ENCODE assay signal across 17 cellular contexts in the genomic region with DNA sequence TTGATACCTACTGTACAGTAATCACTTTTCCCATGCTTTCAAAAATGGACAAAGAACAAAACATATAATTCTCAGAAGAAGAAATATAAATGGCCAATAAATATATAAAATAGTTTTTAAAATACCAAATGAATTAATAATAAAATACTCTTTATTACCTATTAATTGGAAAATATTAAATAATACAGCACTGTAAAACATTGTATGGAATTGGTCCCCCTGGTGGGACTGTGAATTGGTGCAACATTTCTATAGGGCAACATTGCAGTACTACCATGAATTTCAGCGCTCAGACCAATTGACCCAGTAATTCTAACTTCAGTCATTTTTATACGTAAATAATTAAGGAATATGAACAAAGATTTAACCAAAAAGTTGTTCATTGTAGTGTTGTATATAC.
DNase-seq lines count a peak whose midpoint lies in the region; ATAC-seq and TF ChIP-seq lines count a peak whose summit lies in the region.
"Had no signal": no experiment of that assay in that cellular context is flagged by ENCODE, and none has a peak within 500 bp of the region (broad histone marks: within the 10 kb centered on the region; RNA-seq: fewer than 3 reads in every experiment).

No MANE protein-coding gene starts in this region.

- H3K9me3 ChIP-seq in BE2C = no peaks in the 10 kb centered on the region
- H3K9me3 ChIP-seq in Loucy (ENCODE audit: insufficient read depth, low read depth, low read length) = no peaks in the 10 kb centered on the region
- H3K9me3 ChIP-seq in endodermal cell (ENCODE audit: control insufficient read depth, low read length) = peaks cover 11% of the 10 kb centered on the region
- H3K9me3 ChIP-seq: HAP-1, right lobe of liver, testis had no signal

- H3K4me1 ChIP-seq in BE2C (no peaks in the 10 kb centered on the region), Loucy (ENCODE audit: insufficient read depth, low read length, poor library complexity, severe bottlenecking) (peaks cover 16% of the 10 kb centered on the region), endodermal cell (ENCODE audit: control insufficient read depth, insufficient read depth, low read length) (no peaks in the 10 kb centered on the region)
- H3K4me1 ChIP-seq: HAP-1, right lobe of liver, testis had no signal

- H3K36me3 Mint-ChIP-seq in endodermal cell (ENCODE audit: low read depth) (peaks cover 2% of the 10 kb centered on the region), neural crest cell (ENCODE audit: low read depth) (no peaks in the 10 kb centered on the region)
- peaks cover 4% of the 10 kb centered on the region for H3K36me3 Mint-ChIP-seq in effector memory CD8-positive, alpha-beta T cell (ENCODE audit: insufficient read depth)

- H2AFZ ChIP-seq in Loucy (ENCODE audit: low read length) = no peak overlapping the region

- H3K27ac Mint-ChIP-seq in endodermal cell = no peak overlapping the region
- H3K27ac Mint-ChIP-seq in neural crest cell (ENCODE audit: unreplicated experiment) = no peak overlapping the region
- H3K27ac Mint-ChIP-seq in effector memory CD8-positive, alpha-beta T cell = no peak overlapping the region
- H3K27ac Mint-ChIP-seq: activated CD4-positive, alpha-beta T cell treated with anti-CD3 and anti-CD28 coated beads, Interleukin-2, amount 10 ng/mL, durations not matched to agents 24 days and 14 days; activated naive CD8-positive, alpha-beta T cell treated with anti-CD3 and anti-CD28 coated beads, Interleukin-2, amount 50 U/mL, for 24 hours; stimulated activated memory B cell treated with anti-CD40 and anti-IgM and Interleukin-4, amounts not matched to agents 10 μg/mL and 1 μg/mL and 100 μg/mL, for 72 hours; T-cell had no signal

- TF ChIP-seq CTCF in BE2C (IDR thresholded peaks at IDR 0.05; ENCODE audit: low read depth, low read length) = peak; percentile 42
- peak; percentile 38 for TF ChIP-seq CTCF in Loucy (conservative IDR thresholded peaks at IDR 0.05; ENCODE audit: low read length)
- peak; percentile 66 for TF ChIP-seq CTCF in endodermal cell (conservative IDR thresholded peaks at IDR 0.05)
- TF ChIP-seq CTCF in neural crest cell (conservative IDR thresholded peaks at IDR 0.05) = peak; percentile 45

- WGBS in endodermal cell (ENCODE audit: insufficient coverage in 1 of 2, insufficient read length in 1 of 2), 2 experiments = 96% methylated on average over 2 of the region's 2 CpGs; no CpG with 5 or more reads in 1 of the 2 experiments

- no peaks in the 10 kb centered on the region for H3K27me3 ChIP-seq in BE2C
- no peaks in the 10 kb centered on the region for H3K27me3 ChIP-seq in Loucy (ENCODE audit: insufficient read depth, low read length, poor library complexity, severe bottlenecking)
- H3K27me3 ChIP-seq in endodermal cell (ENCODE audit: control insufficient read depth, insufficient read depth, low read length, poor library complexity, severe bottlenecking) = no peaks in the 10 kb centered on the region
- H3K27me3 ChIP-seq: right lobe of liver, testis had no signal

- H3K36me3 ChIP-seq in BE2C (no peaks in the 10 kb centered on the region), Loucy (ENCODE audit: insufficient read depth, low read length) (peaks cover 73% of the 10 kb centered on the region), endodermal cell (ENCODE audit: control insufficient read depth, insufficient read depth, low read length) (no peaks in the 10 kb centered on the region)
- H3K36me3 ChIP-seq: HAP-1, right lobe of liver had no signal

- no peak overlapping the region for H3K9ac ChIP-seq in Loucy (ENCODE audit: low read depth, low read length, poor library complexity, severe bottlenecking)
- no peak overlapping the region for H3K9ac ChIP-seq in endodermal cell (ENCODE audit: extremely low read depth, low read length, poor library complexity, severe bottlenecking)

- H3K4me3 Mint-ChIP-seq in endodermal cell = no peak overlapping the region
- H3K4me3 Mint-ChIP-seq in neural crest cell = no peak overlapping the region
- H3K4me3 Mint-ChIP-seq in effector memory CD8-positive, alpha-beta T cell = no peak overlapping the region
- H3K4me3 Mint-ChIP-seq: activated CD4-positive, alpha-beta T cell treated with anti-CD3 and anti-CD28 coated beads, Interleukin-2, amount 10 ng/mL, durations not matched to agents 24 days and 14 days; activated naive CD8-positive, alpha-beta T cell treated with anti-CD3 and anti-CD28 coated beads, Interleukin-2, amount 50 U/mL, for 24 hours; stimulated activated memory B cell treated with anti-CD40 and anti-IgM and Interleukin-4, amounts not matched to agents 10 μg/mL and 1 μg/mL and 100 μg/mL, for 72 hours; T-cell had no signal

- H3K27me3 Mint-ChIP-seq in endodermal cell (ENCODE audit: insufficient read depth) (no peaks in the 10 kb centered on the region), neural crest cell (ENCODE audit: low read depth) (no peaks in the 10 kb centered on the region)
- H3K27me3 Mint-ChIP-seq in effector memory CD8-positive, alpha-beta T cell = no peaks in the 10 kb centered on the region
- H3K27me3 Mint-ChIP-seq: activated CD4-positive, alpha-beta T cell treated with anti-CD3 and anti-CD28 coated beads, Interleukin-2, amount 10 ng/mL, durations not matched to agents 24 days and 14 days; activated naive CD8-positive, alpha-beta T cell treated with anti-CD3 and anti-CD28 coated beads, Interleukin-2, amount 50 U/mL, for 24 hours; stimulated activated memory B cell treated with anti-CD40 and anti-IgM and Interleukin-4, amounts not matched to agents 10 μg/mL and 1 μg/mL and 100 μg/mL, for 72 hours; T-cell had no signal

- H3K27ac ChIP-seq in endodermal cell (ENCODE audit: low read depth, low read length) = no peak overlapping the region
- H3K27ac ChIP-seq: right lobe of liver, testis had no signal

- H3K4me2 ChIP-seq in Loucy (ENCODE audit: low read depth, low read length, poor library complexity, severe bottlenecking) = no peak overlapping the region

- H3K9me2 ChIP-seq in Loucy (replicated peaks; ENCODE audit: low read depth, low read length) = no peaks in the 10 kb centered on the region

- H3K9me3 Mint-ChIP-seq in endodermal cell (peaks cover 12% of the 10 kb centered on the region), neural crest cell (no peaks in the 10 kb centered on the region)
- no peaks in the 10 kb centered on the region for H3K9me3 Mint-ChIP-seq in effector memory CD8-positive, alpha-beta T cell
- H3K9me3 Mint-ChIP-seq: activated CD4-positive, alpha-beta T cell treated with anti-CD3 and anti-CD28 coated beads, Interleukin-2, amount 10 ng/mL, durations not matched to agents 24 days and 14 days; activated naive CD8-positive, alpha-beta T cell treated with anti-CD3 and anti-CD28 coated beads, Interleukin-2, amount 50 U/mL, for 24 hours; stimulated activated memory B cell treated with anti-CD40 and anti-IgM and Interleukin-4, amounts not matched to agents 10 μg/mL and 1 μg/mL and 100 μg/mL, for 72 hours; T-cell had no signal

- H3K4me3 ChIP-seq in BE2C (ENCODE audit: low read depth, low read length) (no peak overlapping the region), Loucy (ENCODE audit: low read length, poor library complexity, severe bottlenecking) (no peak overlapping the region), endodermal cell (ENCODE audit: low read length) (no peak overlapping the region)
- H3K4me3 ChIP-seq: HAP-1, right lobe of liver, testis had no signal

- no peak for DNase-seq in BE2C
- no peak for DNase-seq in endodermal cell
- no peak for DNase-seq in neural crest cell (ENCODE audit: low read depth, low spot score)
- DNase-seq in midbrain (lab: John Stamatoyannopoulos, UW) = no peak
- DNase-seq in OCI-M1 (lab: John Stamatoyannopoulos, UW) = no peak
- DNase-seq in effector memory CD8-positive, alpha-beta T cell = no peak
- DNase-seq: activated CD4-positive, alpha-beta T cell treated with anti-CD3 and anti-CD28 coated beads, Interleukin-2, amount 10 ng/mL, durations not matched to agents 24 days and 14 days; activated naive CD8-positive, alpha-beta T cell treated with anti-CD3 and anti-CD28 coated beads, Interleukin-2, amount 50 U/mL, for 24 hours; NCI-H187; NCI-H446; right lobe of liver; T-cell; testis had no signal

- H3K79me2 ChIP-seq in Loucy (ENCODE audit: insufficient read depth, low read length) = peaks cover 68% of the 10 kb centered on the region

- H3F3A ChIP-seq in Loucy (ENCODE audit: low read depth) = no peaks in the 10 kb centered on the region

- H4K20me1 ChIP-seq in Loucy (ENCODE audit: insufficient read depth, low read length, poor library complexity, severe bottlenecking) = peaks cover 61% of the 10 kb centered on the region

- no peak for ATAC-seq in effector memory CD8-positive, alpha-beta T cell (replicated peaks)
- no peak for ATAC-seq in HG03460 (IDR thresholded peaks at IDR 0.05; ENCODE audit: unreplicated experiment)
- ATAC-seq: activated naive CD8-positive, alpha-beta T cell treated with anti-CD3 and anti-CD28 coated beads, Interleukin-2, amount 50 U/mL, for 24 hours; right lobe of liver; stimulated activated memory B cell treated with anti-CD40 and anti-IgM and Interleukin-4, amounts not matched to agents 10 μg/mL and 1 μg/mL and 100 μg/mL, for 72 hours; T-cell had no signal

- H3K4me1 Mint-ChIP-seq in endodermal cell = no peaks in the 10 kb centered on the region
- H3K4me1 Mint-ChIP-seq in neural crest cell = no peaks in the 10 kb centered on the region
- no peaks in the 10 kb centered on the region for H3K4me1 Mint-ChIP-seq in effector memory CD8-positive, alpha-beta T cell (ENCODE audit: low read depth in 2 of 2)
- H3K4me1 Mint-ChIP-seq: activated CD4-positive, alpha-beta T cell treated with anti-CD3 and anti-CD28 coated beads, Interleukin-2, amount 10 ng/mL, durations not matched to agents 24 days and 14 days; activated naive CD8-positive, alpha-beta T cell treated with anti-CD3 and anti-CD28 coated beads, Interleukin-2, amount 50 U/mL, for 24 hours; stimulated activated memory B cell treated with anti-CD40 and anti-IgM and Interleukin-4, amounts not matched to agents 10 μg/mL and 1 μg/mL and 100 μg/mL, for 72 hours; T-cell had no signal
